In genomic region chr5:50441479-50441815, GRCh38 we compare ENCODE assay signal across 9 cellular contexts. TPM values are rescaled to one million over a fixed set of nuclear protein-coding genes. Genes with fewer than 3 reads are reported as not detected.
DNase-seq lines count a peak whose midpoint lies in the region; ATAC-seq and TF ChIP-seq lines count a peak whose summit lies in the region.
"Had no signal": no experiment of that assay in that cellular context is flagged by ENCODE, and none has a peak within 500 bp of the region (broad histone marks: within the 10 kb centered on the region; RNA-seq: fewer than 3 reads in every experiment).

No MANE protein-coding gene starts in this region.

- TF ChIP-seq POLR2A in NB4 (IDR thresholded peaks at IDR 0.05; ENCODE audit: extremely low read depth, insufficient read length): no peak

- in situ Hi-C loops in GM13976 (cut with MboI; ENCODE audit: low sequenced_read_pairs, unreplicated experiment): loop anchor here (25.0 kb wide), 1 partner anchor 296 kb away; no protein-coding TSS in a partner anchor

- CTCF ChIA-PET in Calu3 (lab: Charles Lee): interaction anchor here (1.4 kb wide), 1 partner anchor 72 kb away, joined by 3 read pairs; no protein-coding TSS in a partner anchor

- no TSS peak for BruUV-seq in Calu3 (replicated peaks; lab: Mats Ljungman, UMichigan)

- intact Hi-C loops in Calu3 (cut with micrococcal nuclease; ENCODE audit: unreplicated experiment): loop anchor here (5.0 kb wide), 1 partner anchor 311 kb away; no protein-coding TSS in a partner anchor

- no peaks in the 10 kb centered on the region for H3K9me3 Mint-ChIP-seq in Calu3 (ENCODE audit: low read depth, unreplicated experiment)

- DNase-seq in Calu3 (no peak), NB4 (ENCODE audit: low read depth) (no peak), omental fat pad (ENCODE audit: low spot score) (no peak), GM13976 (ENCODE audit: low spot score) (no peak), GF-D8 (lab: John Stamatoyannopoulos, UW) (no peak)
- DNase-seq in stimulated activated CD8-positive, alpha-beta memory T cell treated with anti-CD3 and anti-CD28 coated beads, Interleukin-4, amount 100 ng/mL, for 48 hours: no peak

- no peaks in the 10 kb centered on the region for H3K27me3 Mint-ChIP-seq in Calu3 (ENCODE audit: unreplicated experiment)

- peak; percentile 2 for ATAC-seq in omental fat pad (ENCODE audit: low FRiP score)
- no peak for ATAC-seq in GM18870 (IDR thresholded peaks at IDR 0.05; ENCODE audit: unreplicated experiment)

- H3K4me3 ChIP-seq in NB4 (ENCODE audit: low read depth, low read length) (peak overlapping the region; percentile 80), endocrine pancreas (ENCODE audit: control insufficient read depth, insufficient read depth, low read length) (peak overlapping the region; percentile 54)
- H3K4me3 ChIP-seq: uterus had no signal

- H3K9ac ChIP-seq in endocrine pancreas (ENCODE audit: control insufficient read depth, insufficient read depth, low read length): peak overlapping the region; percentile 22

- H3K27ac Mint-ChIP-seq in Calu3 (ENCODE audit: unreplicated experiment): peak overlapping the region; percentile 84

- peak overlapping the region; percentile 93 for H3K4me3 Mint-ChIP-seq in Calu3 (ENCODE audit: low read depth, unreplicated experiment)

- no peaks in the 10 kb centered on the region for H3K36me3 ChIP-seq in endocrine pancreas (ENCODE audit: control insufficient read depth, insufficient read depth, low read length)
- H3K36me3 ChIP-seq: uterus had no signal

- no peaks in the 10 kb centered on the region for H3K9me3 ChIP-seq in endocrine pancreas (ENCODE audit: control insufficient read depth, low read length)
- H3K9me3 ChIP-seq: uterus had no signal

- TF ChIP-seq CTCF in Calu3 (IDR thresholded peaks at IDR 0.05; ENCODE audit: unreplicated experiment) (no peak), NB4 (IDR thresholded peaks at IDR 0.05; ENCODE audit: low read depth, low read length) (no peak), omental fat pad (IDR thresholded peaks at IDR 0.05) (no peak), GM13976 (IDR thresholded peaks at IDR 0.05; ENCODE audit: borderline replicate concordance, control extremely low read depth, extremely low read depth, insufficient read depth, missing control alignments) (no peak)

- H3K36me3 Mint-ChIP-seq in Calu3 (ENCODE audit: insufficient read depth, unreplicated experiment): peaks cover 19% of the 10 kb centered on the region

- H3K4me1 ChIP-seq in endocrine pancreas (ENCODE audit: control insufficient read depth, insufficient read depth, low read length): no peaks in the 10 kb centered on the region
- H3K4me1 ChIP-seq: uterus had no signal

- no peaks in the 10 kb centered on the region for H3K4me1 Mint-ChIP-seq in Calu3 (ENCODE audit: low read depth, unreplicated experiment)

- no peaks in the 10 kb centered on the region for H3K27me3 ChIP-seq in endocrine pancreas (ENCODE audit: control insufficient read depth, insufficient read depth, low read length)
- H3K27me3 ChIP-seq: uterus had no signal

RNA-seq across cellular contexts. Expression of gene EMB, which starts 0.4 kb away (rescaled TPM):
- total RNA-seq in Calu3 (2022) (37.9 and 44.4 TPM in 2 replicates), omental fat pad (10 to 100 TPM; 40.2 to 66.1 (median 46.1) TPM)
